In the genomic region with DNA sequence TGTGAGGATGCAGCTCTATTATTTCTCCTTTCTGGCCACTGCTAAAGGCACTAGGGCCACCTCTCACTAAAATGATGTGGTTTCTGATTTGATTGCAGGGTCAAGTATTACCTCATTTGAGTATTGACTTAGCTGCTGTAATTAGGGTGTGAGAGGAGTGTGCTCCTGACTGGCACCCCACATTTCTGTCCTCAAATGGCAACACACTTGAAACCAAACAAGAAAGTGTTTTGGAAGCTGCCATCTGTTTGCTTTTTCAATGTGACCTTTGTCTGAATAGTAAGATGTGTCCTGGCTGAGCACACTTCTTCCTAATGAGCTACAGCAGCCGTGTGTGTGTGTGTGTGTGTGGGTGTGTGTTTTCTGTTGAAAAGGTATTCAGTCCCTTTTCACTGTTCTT, we compare ENCODE assay signal across 14 cellular contexts.
DNase-seq lines count a peak whose midpoint lies in the region; ATAC-seq, FAIRE-seq and TF ChIP-seq lines count a peak whose summit lies in the region.
"Had no signal": no experiment of that assay in that cellular context is flagged by ENCODE, and none has a peak within 500 bp of the region (broad histone marks: within the 10 kb centered on the region; RNA-seq: fewer than 3 reads in every experiment).

No MANE protein-coding gene starts in this region.

- H3K9me3 ChIP-seq in MM.1S (replicated peaks; ENCODE audit: insufficient read depth, low read length) (no peaks in the 10 kb centered on the region), GM12878 (replicated peaks; ENCODE audit: control insufficient read depth, insufficient read depth, low read length) (no peaks in the 10 kb centered on the region), small intestine (ENCODE audit: control insufficient read depth, low read depth) (no peaks in the 10 kb centered on the region)
- H3K9me3 ChIP-seq: SJSA1 had no signal

- no peaks in the 10 kb centered on the region for H4K20me1 ChIP-seq in MM.1S (ENCODE audit: insufficient read depth, low read length)
- no peaks in the 10 kb centered on the region for H4K20me1 ChIP-seq in GM12878 (ENCODE audit: control insufficient read depth, insufficient read depth)

- POLR2A ChIA-PET in GM12878 (lab: Charles Lee), result no interaction called here

- TF ChIP-seq CTCF in MM.1S (IDR thresholded peaks at IDR 0.05; ENCODE audit: low read length) (no peak), GM12878 (IDR thresholded peaks at IDR 0.05 in 2 of 3, conservative IDR thresholded peaks at IDR 0.05 in 1 of 3; ENCODE audit: control insufficient read depth in 2 of 3, extremely low read depth in 1 of 3, insufficient read depth in 1 of 3, low read depth in 3 of 3, low read length in 3 of 3) (no peak)

- H3K79me2 ChIP-seq in MM.1S (ENCODE audit: low read length) (no peaks in the 10 kb centered on the region), GM12878 (ENCODE audit: control insufficient read depth, insufficient read depth, low read length) (no peaks in the 10 kb centered on the region)

- intact Hi-C loops in GM12878 (cut with micrococcal nuclease; ENCODE audit: unreplicated experiment), result no loop called here

- no peaks in the 10 kb centered on the region for H3K27me3 ChIP-seq in MM.1S (replicated peaks; ENCODE audit: insufficient read depth, low read length)
- no peaks in the 10 kb centered on the region for H3K27me3 ChIP-seq in GM12878 (replicated peaks in 1 of 2; ENCODE audit: control insufficient read depth in 2 of 2, insufficient read depth in 2 of 2, low read length in 1 of 2)
- no peaks in the 10 kb centered on the region for H3K27me3 ChIP-seq in small intestine (ENCODE audit: control insufficient read depth in 2 of 2, insufficient read depth in 2 of 2, low read length in 2 of 2)
- H3K27me3 ChIP-seq: SJSA1 had no signal

- H3K4me2 ChIP-seq in MM.1S (ENCODE audit: low read depth, low read length), result peak overlapping the region; percentile 25
- H3K4me2 ChIP-seq in GM12878 (ENCODE audit: control insufficient read depth, insufficient read depth), result peak overlapping the region; percentile 12; the same call in 1 of the 2 replicates

- TF ChIP-seq RAD21 in GM12878 (IDR thresholded peaks at IDR 0.05; ENCODE audit: insufficient read depth, low read depth, low read length), result no peak

- ATAC-seq in GM12878 (peak; percentile 62), HG02884 (IDR thresholded peaks at IDR 0.05; ENCODE audit: unreplicated experiment) (no peak)

- H2AFZ ChIP-seq in MM.1S (ENCODE audit: low read length) (no peak overlapping the region), GM12878 (ENCODE audit: control insufficient read depth, low read depth, low read length) (no peak overlapping the region)

- FAIRE-seq in GM12878 (lab: Jason Lieb, UNC) (no peak), small intestine (lab: Jason Lieb, UNC) (no peak)

- H3K27ac ChIP-seq in MM.1S (ENCODE audit: low read length), result peak overlapping the region; percentile 66; the same call in 1 of the 2 replicates
- no peak overlapping the region for H3K27ac ChIP-seq in GM12878 (ENCODE audit: control insufficient read depth, insufficient read depth)
- no peak overlapping the region for H3K27ac ChIP-seq in small intestine (ENCODE audit: low read depth in 1 of 2, low read length in 1 of 2)
- H3K27ac ChIP-seq: SJSA1 had no signal

- RAD21 ChIA-PET in GM12878 (lab: Charles Lee; ENCODE audit: unreplicated experiment), result interaction anchor here (0.6 to 1.4 kb wide), 5 partner anchors 22 to 910 kb away, joined by 3 to 6 read pairs (median 3); no protein-coding TSS in a partner anchor

- H3K9me2 ChIP-seq in MM.1S (replicated peaks; ENCODE audit: insufficient read depth, low read length), result no peaks in the 10 kb centered on the region

- in situ Hi-C loops in GM12878 (cut with MboI), result no loop called here

- no TSS peak for BruUV-seq in GM12878 (replicated peaks; lab: Mats Ljungman, UMichigan)

- H3K4me1 ChIP-seq in MM.1S (ENCODE audit: low read length) (peaks cover 37% of the 10 kb centered on the region), GM12878 (ENCODE audit: control insufficient read depth, insufficient read depth, low read length) (peaks cover 18% of the 10 kb centered on the region; the same call in 1 of the 2 replicates), small intestine (ENCODE audit: control insufficient read depth in 2 of 2, insufficient read depth in 1 of 2, low read depth in 1 of 2, low read length in 1 of 2) (no peaks in the 10 kb centered on the region)
- H3K4me1 ChIP-seq: SJSA1 had no signal

- H3K4me3 ChIP-seq in MM.1S (ENCODE audit: low read length) (no peak overlapping the region), GM12878 (no peak overlapping the region), small intestine (ENCODE audit: low read depth in 1 of 2, low read length in 2 of 2) (no peak overlapping the region)
- H3K4me3 ChIP-seq: SJSA1 had no signal

- H3K9ac ChIP-seq in MM.1S (ENCODE audit: low read length) (no peak overlapping the region), GM12878 (ENCODE audit: control insufficient read depth, insufficient read depth, low read length) (no peak overlapping the region)

- H3K36me3 ChIP-seq in MM.1S (replicated peaks; ENCODE audit: insufficient read depth, low read length), result no peaks in the 10 kb centered on the region
- H3K36me3 ChIP-seq in GM12878 (ENCODE audit: control insufficient read depth in 2 of 2, insufficient read depth in 2 of 2, low read length in 1 of 2), result no peaks in the 10 kb centered on the region
- H3K36me3 ChIP-seq in small intestine (ENCODE audit: control insufficient read depth in 2 of 2, insufficient read depth in 2 of 2, low read length in 2 of 2), result no peaks in the 10 kb centered on the region
- H3K36me3 ChIP-seq: SJSA1 had no signal

- peaks cover 36% of the 10 kb centered on the region for H3F3A ChIP-seq in MM.1S (ENCODE audit: insufficient read depth, low read length)

- CTCF ChIA-PET in GM12878 (lab: Yijun Ruan, JAX), result interaction anchor here (1.3 kb wide), 1 partner anchor 118 kb away, joined by 6 read pairs; no protein-coding TSS in a partner anchor

- WGBS in GM12878 (ENCODE audit: insufficient coverage, insufficient replicate concordance, low lambda C conversion rate, missing lambda C conversion rate), result 0% methylated on average over 1 of the region's 1 CpG
- 5 to 40% (median 18%) methylated on average over 1 of the region's 1 CpG for WGBS in small intestine, 3 donors

- DNase-seq in MM.1S, result peak; percentile 66
- DNase-seq in NCI-H2171 treated with DMSO at 0.1 percent for 48 hours (lab: John Stamatoyannopoulos, UW), result peak; percentile 87
- DNase-seq in GM12878 (ENCODE audit: low read depth, low spot score), result peak; percentile 13
- DNase-seq in small intestine, result peak; percentile 4
- no peak for DNase-seq in AG20443 (ENCODE audit: low spot score)
- DNase-seq in NOMO-1 treated with DMSO at 0.1 percent for 48 hours (lab: John Stamatoyannopoulos, UW; ENCODE audit: unreplicated experiment), result no peak
- DNase-seq: activated CD4-positive, alpha-beta T cell treated with anti-CD3 and anti-CD28 coated beads, Interleukin-2, amount 50 U/mL, for 48 hours; amniotic stem cell; dermis blood vessel endothelial cell; naive B cell; stimulated activated CD4-positive, alpha-beta T cell treated with anti-CD3 and anti-CD28 coated beads, Interleukin-2, amount 100 ng/mL, for 24 hours; trophoblast cell had no signal

- peak in 1 of 2 experiments; percentile 25; a peak in 1 of 4 replicates for TF ChIP-seq EP300 in GM12878 (IDR thresholded peaks at IDR 0.05; ENCODE audit: borderline replicate concordance in 1 of 2, control insufficient read depth in 1 of 2, low read depth in 2 of 2, low read length in 2 of 2)

- TF ChIP-seq POLR2A in GM12878 (IDR thresholded peaks at IDR 0.05; ENCODE audit: low read depth, low read length), result no peak

- SMC1A ChIA-PET in GM12878 (lab: Charles Lee; ENCODE audit: uncharacterized antibody, unreplicated experiment), result interaction anchor here (0.5 to 1.4 kb wide), 6 partner anchors 11 to 253 kb away, joined by 3 to 4 read pairs (median 3); no protein-coding TSS in a partner anchor

TF ChIP-seq in GM12878, 131 proteins besides CTCF, POLR2A, EP300 and RAD21 (continues in another document):
- TF ChIP-seq, protein P1, sequence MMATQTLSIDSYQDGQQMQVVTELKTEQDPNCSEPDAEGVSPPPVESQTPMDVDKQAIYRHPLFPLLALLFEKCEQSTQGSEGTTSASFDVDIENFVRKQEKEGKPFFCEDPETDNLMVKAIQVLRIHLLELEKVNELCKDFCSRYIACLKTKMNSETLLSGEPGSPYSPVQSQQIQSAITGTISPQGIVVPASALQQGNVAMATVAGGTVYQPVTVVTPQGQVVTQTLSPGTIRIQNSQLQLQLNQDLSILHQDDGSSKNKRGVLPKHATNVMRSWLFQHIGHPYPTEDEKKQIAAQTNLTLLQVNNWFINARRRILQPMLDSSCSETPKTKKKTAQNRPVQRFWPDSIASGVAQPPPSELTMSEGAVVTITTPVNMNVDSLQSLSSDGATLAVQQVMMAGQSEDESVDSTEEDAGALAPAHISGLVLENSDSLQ (IDR thresholded peaks at IDR 0.05), result peak; percentile 53; the same call in 1 of the 2 replicates
- TF ChIP-seq NR2F1 (conservative IDR thresholded peaks at IDR 0.05), result peak; percentile 82
- TF ChIP-seq NR2C1 (IDR thresholded peaks at IDR 0.05), result no peak
- TF ChIP-seq RUNX3 (IDR thresholded peaks at IDR 0.05; ENCODE audit: low read length), result 0 out of 2 replicates have a peak, but pooled peaks have one; percentile 31
- TF ChIP-seq MXI1 (IDR thresholded peaks at IDR 0.05; ENCODE audit: low read depth, low read length), result no peak
- TF ChIP-seq NBN (IDR thresholded peaks at IDR 0.05), result 0 out of 2 replicates have a peak, but pooled peaks have one; percentile 16
- no peak for TF ChIP-seq NFXL1 (IDR thresholded peaks at IDR 0.05; ENCODE audit: borderline replicate concordance)
- no peak for TF ChIP-seq NFIC (IDR thresholded peaks at IDR 0.05; ENCODE audit: low read depth, low read length)
- peak; percentile 70 for TF ChIP-seq MTA2 (IDR thresholded peaks at IDR 0.05; ENCODE audit: low read depth)
- TF ChIP-seq KAT2A (conservative IDR thresholded peaks at IDR 0.05; ENCODE audit: control insufficient read depth, low read depth, low read length), result no peak

Comparison
In these comparisons a context has a peak if more than half of its experiments do, and no peak if none do; other contexts are left out.
1. DNase-seq: peak in MM.1S (single experiment), NCI-H2171 treated with DMSO at 0.1 percent for 48 hours (single experiment), GM12878 (single experiment) and small intestine (single experiment); none in AG20443 (single experiment) and NOMO-1 treated with DMSO at 0.1 percent for 48 hours (single experiment).